In genomic region chr19:49524812-49525455, GRCh38 we compare ENCODE assay signal across 15 cellular contexts. TPM values are rescaled to one million over a fixed set of nuclear protein-coding genes. Genes with fewer than 3 reads are reported as not detected.
DNase-seq lines count a peak whose midpoint lies in the region; ATAC-seq, FAIRE-seq and TF ChIP-seq lines count a peak whose summit lies in the region.
"Had no signal": no experiment of that assay in that cellular context is flagged by ENCODE, and none has a peak within 500 bp of the region (broad histone marks: within the 10 kb centered on the region; RNA-seq: fewer than 3 reads in every experiment).

No MANE protein-coding gene starts in this region.

- no peak for TF ChIP-seq EP300 in HepG2 (IDR thresholded peaks at IDR 0.05; ENCODE audit: low read depth in 2 of 2, low read length in 2 of 2)
- TF ChIP-seq EP300 in HepG2 (CRISPR knock-in tag; IDR thresholded peaks at IDR 0.05; ENCODE audit: borderline replicate concordance), result no peak

- no peak; a peak in 1 of 4 replicates for TF ChIP-seq POLR2A in HepG2 (IDR thresholded peaks at IDR 0.05; ENCODE audit: insufficient read depth in 1 of 2, low read depth in 2 of 2, low read length in 2 of 2)
- TF ChIP-seq POLR2A in right lobe of liver (IDR thresholded peaks at IDR 0.05), result no peak

- H4K20me1 ChIP-seq in HepG2 (ENCODE audit: insufficient read depth, low read length), result no peaks in the 10 kb centered on the region

- H3K4ac ChIP-seq in mesenchymal stem cell (ENCODE audit: low read depth in 1 of 2, low read length in 2 of 2), result no peak overlapping the region

- no peak overlapping the region for H3K4me3 ChIP-seq in HepG2 (replicated peaks in 1 of 3; ENCODE audit: insufficient read depth in 1 of 3, low read depth in 2 of 3, low read length in 3 of 3)
- no peak overlapping the region for H3K4me3 ChIP-seq in right lobe of liver
- no peak overlapping the region for H3K4me3 ChIP-seq in SK-N-MC
- H3K4me3 ChIP-seq in mesenchymal stem cell (ENCODE audit: insufficient read depth in 1 of 2, low read depth in 1 of 2, low read length in 2 of 2), result no peak overlapping the region
- H3K4me3 ChIP-seq: A549 had no signal

- no peak overlapping the region for H2AK5ac ChIP-seq in mesenchymal stem cell (ENCODE audit: low read length, severe bottlenecking)

- POLR2A ChIA-PET in HepG2 (lab: Yijun Ruan, JAX), result interaction anchor here (1.3 kb wide), 1 partner anchor 11 kb away, joined by 3 read pairs; no protein-coding TSS in a partner anchor

- H2BK120ac ChIP-seq in mesenchymal stem cell (ENCODE audit: low read depth, low read length), result no peak overlapping the region

- no peak overlapping the region for H3K23ac ChIP-seq in mesenchymal stem cell (ENCODE audit: low read length in 2 of 2)

- no peak overlapping the region for H2BK12ac ChIP-seq in mesenchymal stem cell (ENCODE audit: low read length in 2 of 2)

- H3K79me1 ChIP-seq in mesenchymal stem cell (replicated peaks; ENCODE audit: low read length, poor library complexity, severe bottlenecking), result no peaks in the 10 kb centered on the region

- no peak overlapping the region for H3K14ac ChIP-seq in mesenchymal stem cell (ENCODE audit: low read length in 2 of 2)

- H3K27me3 ChIP-seq in HepG2 (ENCODE audit: control insufficient read depth in 1 of 2, insufficient read depth in 2 of 2, low read length in 2 of 2) (no peaks in the 10 kb centered on the region), right lobe of liver (no peaks in the 10 kb centered on the region), mesenchymal stem cell (ENCODE audit: control insufficient read depth in 1 of 2, insufficient read depth in 1 of 2, low read length in 2 of 2) (no peaks in the 10 kb centered on the region)

- no TSS peak for BruUV-seq in HepG2 (replicated peaks; lab: Mats Ljungman, UMichigan)

- ATAC-seq in HepG2 (no peak; the same call in 2 of the 3 replicates), right lobe of liver (no peak), HG03460 (IDR thresholded peaks at IDR 0.05; ENCODE audit: unreplicated experiment) (no peak), HG03342 (IDR thresholded peaks at IDR 0.05; ENCODE audit: unreplicated experiment) (no peak)
- ATAC-seq: A549 had no signal

- TF ChIP-seq CTCF in HepG2 (CRISPR knock-in tag; IDR thresholded peaks at IDR 0.05), result no peak
- TF ChIP-seq CTCF in right lobe of liver (IDR thresholded peaks at IDR 0.05), result no peak

- no peak overlapping the region for H3K27ac ChIP-seq in HepG2 (ENCODE audit: extremely low read length, insufficient read depth, low read length)
- no peak overlapping the region for H3K27ac ChIP-seq in right lobe of liver
- H3K27ac ChIP-seq in SK-N-MC, result peak overlapping the region; percentile 60
- no peak overlapping the region for H3K27ac ChIP-seq in mesenchymal stem cell (ENCODE audit: low read length, poor library complexity, severe bottlenecking)
- H3K27ac ChIP-seq in caudate nucleus (ENCODE audit: low read depth, low read length), result no peak overlapping the region
- H3K27ac ChIP-seq: A549 had no signal

- peak overlapping the region; percentile 19 for H4K8ac ChIP-seq in mesenchymal stem cell (ENCODE audit: low read length)

- H3K9me3 ChIP-seq in HepG2 (ENCODE audit: low read length), result no peaks in the 10 kb centered on the region
- H3K9me3 ChIP-seq in right lobe of liver, result no peaks in the 10 kb centered on the region
- no peaks in the 10 kb centered on the region for H3K9me3 ChIP-seq in SK-N-MC (ENCODE audit: low read depth, low read length)
- H3K9me3 ChIP-seq in mesenchymal stem cell (ENCODE audit: control insufficient read depth, low read length), result no peaks in the 10 kb centered on the region
- H3K9me3 ChIP-seq: A549 had no signal

- no peaks in the 10 kb centered on the region for H3K79me2 ChIP-seq in HepG2 (ENCODE audit: insufficient read depth, low read length)

- H3K9ac ChIP-seq in HepG2 (ENCODE audit: insufficient read depth, low read depth, low read length) (no peak overlapping the region), SK-N-MC (ENCODE audit: insufficient read length) (no peak overlapping the region), mesenchymal stem cell (ENCODE audit: low read length) (no peak overlapping the region)

- no peak overlapping the region for H2BK15ac ChIP-seq in mesenchymal stem cell (ENCODE audit: low read depth, poor library complexity, severe bottlenecking)

- no peaks in the 10 kb centered on the region for H3K4me1 ChIP-seq in HepG2 (ENCODE audit: insufficient read depth, low read length)
- no peaks in the 10 kb centered on the region for H3K4me1 ChIP-seq in right lobe of liver
- peaks cover 6% of the 10 kb centered on the region for H3K4me1 ChIP-seq in mesenchymal stem cell (ENCODE audit: control insufficient read depth, insufficient read depth, low read depth, low read length)
- H3K4me1 ChIP-seq: A549 had no signal

- no peak for TF ChIP-seq RAD21 in HepG2 (CRISPR knock-in tag; IDR thresholded peaks at IDR 0.05)

- in situ Hi-C loops in HepG2 (cut with HindIII; ENCODE audit: extremely low pct_ligation_motif_present, low pct_unique_long_range_greater_than_20kb), result no loop called here

- H3K4me2 ChIP-seq in HepG2 (ENCODE audit: low read depth, low read length) (no peak overlapping the region), mesenchymal stem cell (ENCODE audit: low read length, poor library complexity, severe bottlenecking) (no peak overlapping the region)
- H3K4me2 ChIP-seq: A549 had no signal

- H3K36me3 ChIP-seq in HepG2 (replicated peaks in 1 of 2; ENCODE audit: control insufficient read depth in 1 of 2, insufficient read depth in 2 of 2, low read length in 2 of 2), result peaks cover 3 to 4% of the 10 kb centered on the region in 2 experiments; a peak in 2 of 5 replicates
- peaks cover 0 to 55% (median 5%) of the 10 kb centered on the region in 4 donors for H3K36me3 ChIP-seq in right lobe of liver
- H3K36me3 ChIP-seq in SK-N-MC (ENCODE audit: insufficient read depth, low read length), result peaks cover 90% of the 10 kb centered on the region
- H3K36me3 ChIP-seq in mesenchymal stem cell (ENCODE audit: control insufficient read depth in 1 of 2, insufficient read depth in 2 of 2, low read depth in 1 of 2, low read length in 2 of 2), result peaks cover 19 to 21% of the 10 kb centered on the region in 2 experiments

- no peak overlapping the region for H2BK5ac ChIP-seq in mesenchymal stem cell (ENCODE audit: low read depth, low read length, poor library complexity, severe bottlenecking)

- DNase-seq in HepG2 (ENCODE audit: low spot score), result no peak
- no peak for DNase-seq in right lobe of liver
- DNase-seq in SK-N-MC (ENCODE audit: low read depth, low spot score), result no peak
- DNase-seq in mesenchymal stem cell, result no peak
- DNase-seq in caudate nucleus (lab: John Stamatoyannopoulos, UW), result no peak
- DNase-seq in COLO829 (ENCODE audit: low spot score), result no peak
- DNase-seq: AML-193, MV-4-11, NCI-H1417 treated with DMSO at 0.1 percent for 48 hours, NCI-H2029 treated with DMSO at 0.1 percent for 48 hours, NCI-H510A had no signal

- intact Hi-C loops in HepG2 (cut with micrococcal nuclease; ENCODE audit: unreplicated experiment) (no loop called here), right lobe of liver (cut with DNase I) (no loop called here)

- no peak overlapping the region for H3K18ac ChIP-seq in mesenchymal stem cell (ENCODE audit: low read depth in 1 of 2, low read length in 2 of 2)

- CTCF ChIA-PET in HepG2 (lab: Yijun Ruan, JAX; ENCODE audit: low intra/inter-chr PET ratio, low total read pairs), result no interaction called here

- WGBS in HepG2 (ENCODE audit: low lambda C conversion rate), result 98% methylated on average over 17 of the region's 22 CpGs
- WGBS in right lobe of liver (ENCODE audit: insufficient coverage, low coverage, low lambda C conversion rate, missing lambda C conversion rate), result 90% methylated on average over 15 of the region's 22 CpGs
- WGBS in mesenchymal stem cell, result 89% methylated on average over 22 of the region's 22 CpGs

- peak overlapping the region; percentile 44 for H4K91ac ChIP-seq in mesenchymal stem cell (ENCODE audit: low read length)

- no peak for FAIRE-seq in HepG2 (lab: Jason Lieb, UNC)
- FAIRE-seq: A549, H54 had no signal

- no peak overlapping the region for H2AFZ ChIP-seq in HepG2 (ENCODE audit: low read length)
- H2AFZ ChIP-seq in mesenchymal stem cell (ENCODE audit: low read depth, low read length), result no peak overlapping the region

RNA-seq across cellular contexts. Expression of gene RCN3, which starts 2.9 kb away (rescaled TPM):
- 1.7 and 10.1 TPM in 2 replicates for total RNA-seq in HepG2 (2016; rRNA removed; fragmentation: Illumina TruSeq; extraction: Trizol)
- total RNA-seq in HepG2 (2016; cell fraction: cytosol; rRNA removed; fragmentation: Illumina TruSeq; extraction: Trizol; ENCODE audit: low read depth), result 2.9 TPM in 2 replicates
- 2.5 and 10.4 TPM in 2 replicates for total RNA-seq in HepG2 (2016; cell fraction: insoluble cytoplasmic fraction; rRNA removed; fragmentation: Illumina TruSeq; extraction: Trizol)
- total RNA-seq in HepG2 (2016; cell fraction: membrane; rRNA removed; fragmentation: Illumina TruSeq; extraction: Trizol), result 3.9 and 4.3 TPM in 2 replicates
- total RNA-seq in HepG2 (2016; cell fraction: nucleus; rRNA removed; fragmentation: Illumina TruSeq; extraction: Trizol), result 12.9 and 16.5 TPM in 2 replicates
- polyA plus RNA-seq in HepG2 (2011; rRNA removed), result 3.0 and 3.3 TPM in 2 replicates
- 0.79 and 1.6 TPM in 2 replicates for polyA plus RNA-seq in HepG2 (2011; cell fraction: cytosol; rRNA removed)
- 33.2 and 45.9 TPM in 2 replicates for polyA plus RNA-seq in HepG2 (2011; cell fraction: nucleus; rRNA removed)
- 4.9 and 5.2 TPM in 2 replicates for polyA plus RNA-seq in HepG2 (2012)
- 4.8 and 4.9 TPM in 2 replicates for polyA plus RNA-seq in HepG2 (2016; cell fraction: cytosol; fragmentation: Illumina TruSeq; extraction: Trizol; ENCODE audit: low read depth)
- polyA plus RNA-seq in HepG2 (2016; cell fraction: insoluble cytoplasmic fraction; fragmentation: Illumina TruSeq; extraction: Trizol; ENCODE audit: low read depth), result 3.3 and 3.5 TPM in 2 replicates
- polyA plus RNA-seq in HepG2 (2016; cell fraction: membrane; fragmentation: Illumina TruSeq; extraction: Trizol; ENCODE audit: low read depth), result 4.3 and 6.1 TPM in 2 replicates
- 61.4 and 74.8 TPM in 2 replicates for polyA plus RNA-seq in HepG2 (2016; cell fraction: nucleus; fragmentation: Illumina TruSeq; extraction: Trizol; ENCODE audit: insufficient read depth, low read depth)
- polyA minus RNA-seq in HepG2 (2011; rRNA and poly(A)+ RNA removed; ENCODE audit: low replicate concordance), result 0.14 and 0.50 TPM in 2 replicates
- polyA minus RNA-seq in HepG2 (2011; cell fraction: cytosol; rRNA and poly(A)+ RNA removed), result not detected in 2 replicates
- 3.1 and 4.0 TPM in 2 replicates for polyA minus RNA-seq in HepG2 (2011; cell fraction: nucleus; rRNA and poly(A)+ RNA removed)
- total RNA-seq in right lobe of liver, result 10 to 100 TPM in 3 of 6 experiments, 1 to 10 TPM in 3; 5.3 to 18.0 (median 10.9) TPM
- 80.0 TPM for polyA plus RNA-seq in mesenchymal stem cell (2013, experiment 1 of 2)
- polyA plus RNA-seq in mesenchymal stem cell (2013, experiment 2 of 2), result 81.7 TPM

RNA-seq across cellular contexts. Expression of gene FCGRT, which starts 12.5 kb away (rescaled TPM):
- total RNA-seq in HepG2 (2016; rRNA removed; fragmentation: Illumina TruSeq; extraction: Trizol), result 124 and 225 TPM in 2 replicates
- total RNA-seq in HepG2 (2016; cell fraction: cytosol; rRNA removed; fragmentation: Illumina TruSeq; extraction: Trizol; ENCODE audit: low read depth), result 222 and 258 TPM in 2 replicates
- total RNA-seq in HepG2 (2016; cell fraction: insoluble cytoplasmic fraction; rRNA removed; fragmentation: Illumina TruSeq; extraction: Trizol), result 102 and 228 TPM in 2 replicates
- 261 and 289 TPM in 2 replicates for total RNA-seq in HepG2 (2016; cell fraction: membrane; rRNA removed; fragmentation: Illumina TruSeq; extraction: Trizol)
- total RNA-seq in HepG2 (2016; cell fraction: nucleus; rRNA removed; fragmentation: Illumina TruSeq; extraction: Trizol), result 141 and 165 TPM in 2 replicates
- polyA plus RNA-seq in HepG2 (2011; rRNA removed), result 121 and 149 TPM in 2 replicates
- polyA plus RNA-seq in HepG2 (2011; cell fraction: cytosol; rRNA removed), result 105 and 151 TPM in 2 replicates
- polyA plus RNA-seq in HepG2 (2011; cell fraction: nucleus; rRNA removed), result 256 and 257 TPM in 2 replicates
- 143 and 177 TPM in 2 replicates for polyA plus RNA-seq in HepG2 (2012)
- 245 and 266 TPM in 2 replicates for polyA plus RNA-seq in HepG2 (2016; cell fraction: cytosol; fragmentation: Illumina TruSeq; extraction: Trizol; ENCODE audit: low read depth)
- polyA plus RNA-seq in HepG2 (2016; cell fraction: insoluble cytoplasmic fraction; fragmentation: Illumina TruSeq; extraction: Trizol; ENCODE audit: low read depth), result 107 and 130 TPM in 2 replicates
- polyA plus RNA-seq in HepG2 (2016; cell fraction: membrane; fragmentation: Illumina TruSeq; extraction: Trizol; ENCODE audit: low read depth), result 257 and 263 TPM in 2 replicates
- 289 and 295 TPM in 2 replicates for polyA plus RNA-seq in HepG2 (2016; cell fraction: nucleus; fragmentation: Illumina TruSeq; extraction: Trizol; ENCODE audit: insufficient read depth, low read depth)
- 0.65 and 115 TPM in 2 replicates for polyA minus RNA-seq in HepG2 (2011; rRNA and poly(A)+ RNA removed; ENCODE audit: low replicate concordance)
- polyA minus RNA-seq in HepG2 (2011; cell fraction: cytosol; rRNA and poly(A)+ RNA removed), result 72.8 and 82.9 TPM in 2 replicates
- 27.6 and 29.2 TPM in 2 replicates for polyA minus RNA-seq in HepG2 (2011; cell fraction: nucleus; rRNA and poly(A)+ RNA removed)
- 100 to 1,000 TPM; 123 to 335 (median 245) TPM for total RNA-seq in right lobe of liver
- 183 TPM for polyA plus RNA-seq in mesenchymal stem cell (2013, experiment 1 of 2)
- 203 TPM for polyA plus RNA-seq in mesenchymal stem cell (2013, experiment 2 of 2)

RNA-seq across cellular contexts. Expression of gene RPS11, which starts 28.7 kb away (rescaled TPM):
- total RNA-seq in HepG2 (2016; rRNA removed; fragmentation: Illumina TruSeq; extraction: Trizol) (2,345 and 2,734 TPM in 2 replicates), right lobe of liver (1,000 to 10,000 TPM in 2 of 6 experiments, 100 to 1,000 TPM in 4; 417 to 1,739 (median 617) TPM)
- 3,922 and 3,962 TPM in 2 replicates for total RNA-seq in HepG2 (2016; cell fraction: cytosol; rRNA removed; fragmentation: Illumina TruSeq; extraction: Trizol; ENCODE audit: low read depth)
- total RNA-seq in HepG2 (2016; cell fraction: insoluble cytoplasmic fraction; rRNA removed; fragmentation: Illumina TruSeq; extraction: Trizol), result 2,320 and 2,893 TPM in 2 replicates
- 5,292 and 5,634 TPM in 2 replicates for total RNA-seq in HepG2 (2016; cell fraction: membrane; rRNA removed; fragmentation: Illumina TruSeq; extraction: Trizol)
- 817 and 896 TPM in 2 replicates for total RNA-seq in HepG2 (2016; cell fraction: nucleus; rRNA removed; fragmentation: Illumina TruSeq; extraction: Trizol)
- 2,839 and 2,896 TPM in 2 replicates for polyA plus RNA-seq in HepG2 (2011; rRNA removed)
- polyA plus RNA-seq in HepG2 (2011; cell fraction: cytosol; rRNA removed), result 6,087 and 6,094 TPM in 2 replicates
- 1,822 and 1,919 TPM in 2 replicates for polyA plus RNA-seq in HepG2 (2011; cell fraction: nucleus; rRNA removed)
- 3,444 and 3,595 TPM in 2 replicates for polyA plus RNA-seq in HepG2 (2012)
- polyA plus RNA-seq in HepG2 (2016; cell fraction: cytosol; fragmentation: Illumina TruSeq; extraction: Trizol; ENCODE audit: low read depth), result 4,821 and 5,462 TPM in 2 replicates
- polyA plus RNA-seq in HepG2 (2016; cell fraction: insoluble cytoplasmic fraction; fragmentation: Illumina TruSeq; extraction: Trizol; ENCODE audit: low read depth), result 3,269 and 3,282 TPM in 2 replicates
- polyA plus RNA-seq in HepG2 (2016; cell fraction: membrane; fragmentation: Illumina TruSeq; extraction: Trizol; ENCODE audit: low read depth), result 6,240 and 6,461 TPM in 2 replicates
- polyA plus RNA-seq in HepG2 (2016; cell fraction: nucleus; fragmentation: Illumina TruSeq; extraction: Trizol; ENCODE audit: insufficient read depth, low read depth), result 1,822 and 1,918 TPM in 2 replicates
- 1,415 and 1,765 TPM in 2 replicates for polyA minus RNA-seq in HepG2 (2011; rRNA and poly(A)+ RNA removed; ENCODE audit: low replicate concordance)
- 470 and 550 TPM in 2 replicates for polyA minus RNA-seq in HepG2 (2011; cell fraction: cytosol; rRNA and poly(A)+ RNA removed)
- 202 and 266 TPM in 2 replicates for polyA minus RNA-seq in HepG2 (2011; cell fraction: nucleus; rRNA and poly(A)+ RNA removed)
- polyA plus RNA-seq in mesenchymal stem cell (2013, experiment 1 of 2), result 3,021 TPM
- polyA plus RNA-seq in mesenchymal stem cell (2013, experiment 2 of 2), result 2,952 TPM

RNA-seq across cellular contexts. Expression of gene RPL13A, which starts 37.5 kb away (rescaled TPM):
- total RNA-seq in HepG2 (2016; rRNA removed; fragmentation: Illumina TruSeq; extraction: Trizol), result 2,601 and 3,137 TPM in 2 replicates
- total RNA-seq in HepG2 (2016; cell fraction: cytosol; rRNA removed; fragmentation: Illumina TruSeq; extraction: Trizol; ENCODE audit: low read depth), result 4,258 and 4,636 TPM in 2 replicates
- 2,656 and 3,295 TPM in 2 replicates for total RNA-seq in HepG2 (2016; cell fraction: insoluble cytoplasmic fraction; rRNA removed; fragmentation: Illumina TruSeq; extraction: Trizol)
- 7,013 and 7,095 TPM in 2 replicates for total RNA-seq in HepG2 (2016; cell fraction: membrane; rRNA removed; fragmentation: Illumina TruSeq; extraction: Trizol)
- total RNA-seq in HepG2 (2016; cell fraction: nucleus; rRNA removed; fragmentation: Illumina TruSeq; extraction: Trizol), result 1,096 and 1,183 TPM in 2 replicates
- 3,407 and 3,954 TPM in 2 replicates for polyA plus RNA-seq in HepG2 (2011; rRNA removed)
- polyA plus RNA-seq in HepG2 (2011; cell fraction: cytosol; rRNA removed), result 2,986 and 5,309 TPM in 2 replicates
- 2,708 and 2,782 TPM in 2 replicates for polyA plus RNA-seq in HepG2 (2011; cell fraction: nucleus; rRNA removed)
- polyA plus RNA-seq in HepG2 (2012), result 2,954 and 4,264 TPM in 2 replicates
- polyA plus RNA-seq in HepG2 (2016; cell fraction: cytosol; fragmentation: Illumina TruSeq; extraction: Trizol; ENCODE audit: low read depth), result 5,376 and 5,987 TPM in 2 replicates
- polyA plus RNA-seq in HepG2 (2016; cell fraction: insoluble cytoplasmic fraction; fragmentation: Illumina TruSeq; extraction: Trizol; ENCODE audit: low read depth), result 3,762 and 3,802 TPM in 2 replicates
- polyA plus RNA-seq in HepG2 (2016; cell fraction: membrane; fragmentation: Illumina TruSeq; extraction: Trizol; ENCODE audit: low read depth), result 7,707 and 8,057 TPM in 2 replicates
- polyA plus RNA-seq in HepG2 (2016; cell fraction: nucleus; fragmentation: Illumina TruSeq; extraction: Trizol; ENCODE audit: insufficient read depth, low read depth), result 2,294 and 2,333 TPM in 2 replicates
- polyA minus RNA-seq in HepG2 (2011; rRNA and poly(A)+ RNA removed; ENCODE audit: low replicate concordance), result 2,394 and 2,613 TPM in 2 replicates
- polyA minus RNA-seq in HepG2 (2011; cell fraction: cytosol; rRNA and poly(A)+ RNA removed), result 898 and 937 TPM in 2 replicates
- polyA minus RNA-seq in HepG2 (2011; cell fraction: nucleus; rRNA and poly(A)+ RNA removed), result 1,540 and 1,647 TPM in 2 replicates
- total RNA-seq in right lobe of liver, result 100 to 1,000 TPM; 675 to 992 (median 801) TPM
- polyA plus RNA-seq in mesenchymal stem cell (2013, experiment 1 of 2), result 4,918 TPM
- 4,876 TPM for polyA plus RNA-seq in mesenchymal stem cell (2013, experiment 2 of 2)

RNA-seq across cellular contexts. Expression of gene FLT3LG, which starts 50.9 kb away (rescaled TPM):
- 0.58 and 1.5 TPM in 2 replicates for total RNA-seq in HepG2 (2016; rRNA removed; fragmentation: Illumina TruSeq; extraction: Trizol)
- 2.3 and 2.9 TPM in 2 replicates for total RNA-seq in HepG2 (2016; cell fraction: cytosol; rRNA removed; fragmentation: Illumina TruSeq; extraction: Trizol; ENCODE audit: low read depth)
- 0.67 and 1.4 TPM in 2 replicates for total RNA-seq in HepG2 (2016; cell fraction: insoluble cytoplasmic fraction; rRNA removed; fragmentation: Illumina TruSeq; extraction: Trizol)
- 2.2 and 2.3 TPM in 2 replicates for total RNA-seq in HepG2 (2016; cell fraction: membrane; rRNA removed; fragmentation: Illumina TruSeq; extraction: Trizol)
- total RNA-seq in HepG2 (2016; cell fraction: nucleus; rRNA removed; fragmentation: Illumina TruSeq; extraction: Trizol), result 1.3 and 2.9 TPM in 2 replicates
- polyA plus RNA-seq in HepG2 (2011; rRNA removed), result 2.6 and 3.0 TPM in 2 replicates
- polyA plus RNA-seq in HepG2 (2011; cell fraction: cytosol; rRNA removed), result 1.1 and 1.7 TPM in 2 replicates
- 5.2 and 6.9 TPM in 2 replicates for polyA plus RNA-seq in HepG2 (2011; cell fraction: nucleus; rRNA removed)
- polyA plus RNA-seq in HepG2 (2012), result 2.0 and 4.6 TPM in 2 replicates
- polyA plus RNA-seq in HepG2 (2016; cell fraction: cytosol; fragmentation: Illumina TruSeq; extraction: Trizol; ENCODE audit: low read depth), result 4.2 and 4.4 TPM in 2 replicates
- polyA plus RNA-seq in HepG2 (2016; cell fraction: insoluble cytoplasmic fraction; fragmentation: Illumina TruSeq; extraction: Trizol; ENCODE audit: low read depth), result 2.3 and 2.4 TPM in 2 replicates
- polyA plus RNA-seq in HepG2 (2016; cell fraction: membrane; fragmentation: Illumina TruSeq; extraction: Trizol; ENCODE audit: low read depth), result 2.5 and 3.6 TPM in 2 replicates
- 7.4 and 8.8 TPM in 2 replicates for polyA plus RNA-seq in HepG2 (2016; cell fraction: nucleus; fragmentation: Illumina TruSeq; extraction: Trizol; ENCODE audit: insufficient read depth, low read depth)
- 1.2 and 1.7 TPM in 2 replicates for polyA minus RNA-seq in HepG2 (2011; rRNA and poly(A)+ RNA removed; ENCODE audit: low replicate concordance)
- 0.79 and 2.5 TPM in 2 replicates for polyA minus RNA-seq in HepG2 (2011; cell fraction: cytosol; rRNA and poly(A)+ RNA removed)
- polyA minus RNA-seq in HepG2 (2011; cell fraction: nucleus; rRNA and poly(A)+ RNA removed), result 0.90 and 1.1 TPM in 2 replicates
- total RNA-seq in right lobe of liver, result 1 to 10 TPM in 5 of 6 experiments, under 1 TPM in 1; 0.80 to 4.4 (median 2.3) TPM
- polyA plus RNA-seq in mesenchymal stem cell (2013, experiment 1 of 2), result 11.9 TPM
- 12.5 TPM for polyA plus RNA-seq in mesenchymal stem cell (2013, experiment 2 of 2)
